In the genomic region with DNA sequence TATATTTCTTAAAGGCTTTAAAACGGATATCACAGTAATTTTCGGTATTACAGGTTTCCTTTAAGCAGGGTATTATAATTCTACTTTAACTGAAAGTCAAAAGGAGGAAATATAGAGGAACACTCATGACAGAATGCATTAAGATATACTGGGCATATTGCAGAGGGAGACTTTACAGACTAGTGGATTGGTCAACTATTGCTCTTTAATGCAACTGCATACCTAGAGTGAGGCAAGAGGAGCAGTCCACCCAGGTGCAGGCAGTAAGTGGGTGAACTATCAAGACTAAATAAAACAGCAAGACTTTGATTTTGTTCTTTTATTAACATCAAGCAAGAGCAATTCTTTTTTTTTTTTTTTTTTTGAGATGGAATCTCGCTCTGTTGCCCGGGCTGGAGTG, we compare ENCODE assay signal across 16 cellular contexts.
"Had no signal": no experiment of that assay in that cellular context is flagged by ENCODE, and none has a peak within 500 bp of the region (broad histone marks: within the 10 kb centered on the region; RNA-seq: fewer than 3 reads in every experiment).

No MANE protein-coding gene starts in this region.

- ATAC-seq: body of pancreas; pancreas; psoas muscle; stimulated activated naive CD8-positive, alpha-beta T cell treated with anti-CD3 and anti-CD28 coated beads, Interleukin-15, Interleukin-2, amounts not matched to agents 100 U/mL and 50 U/mL, for 24 hours; upper lobe of right lung had no signal

- H3K4me3 Mint-ChIP-seq: activated CD4-positive, alpha-beta memory T cell treated with anti-CD3 and anti-CD28 coated beads, Interleukin-2, amount 10 ng/mL, durations not matched to agents 7 days and 5 days; activated naive CD4-positive, alpha-beta T cell treated with anti-CD3 and anti-CD28 coated beads, Interleukin-2, amount 10 ng/mL, durations not matched to agents 7 days and 5 days; nephron had no signal

- DNase-seq: activated CD4-positive, alpha-beta memory T cell treated with anti-CD3 and anti-CD28 coated beads, Interleukin-2, amount 10 ng/mL, durations not matched to agents 7 days and 5 days; activated CD4-positive, alpha-beta T cell treated with anti-CD3 and anti-CD28 coated beads for 4 hours; activated CD4-positive, CD25-positive, alpha-beta regulatory T cell; activated effector memory CD4-positive, alpha-beta T cell treated with anti-CD3 and anti-CD28 coated beads, Interleukin-2, amount 50 U/mL, for 16 hours; activated naive CD4-positive, alpha-beta T cell treated with anti-CD3 and anti-CD28 coated beads, Interleukin-2, amount 10 ng/mL, durations not matched to agents 7 days and 5 days; anterior cingulate cortex; body of pancreas; kidney; pancreas; psoas muscle; spleen; stimulated activated CD4-positive, alpha-beta T cell treated with anti-CD3 and anti-CD28 coated beads, Interleukin-4, amount 100 ng/mL, for 24 hours; stimulated activated naive CD8-positive, alpha-beta T cell treated with anti-CD3 and anti-CD28 coated beads, Interleukin-15, Interleukin-2, amounts not matched to agents 100 U/mL and 50 U/mL, for 24 hours; T-helper 9 cell; upper lobe of right lung had no signal

- H3K9me3 Mint-ChIP-seq: activated CD4-positive, alpha-beta memory T cell treated with anti-CD3 and anti-CD28 coated beads, Interleukin-2, amount 10 ng/mL, durations not matched to agents 7 days and 5 days; activated naive CD4-positive, alpha-beta T cell treated with anti-CD3 and anti-CD28 coated beads, Interleukin-2, amount 10 ng/mL, durations not matched to agents 7 days and 5 days; nephron had no signal

- H3K27me3 Mint-ChIP-seq: activated CD4-positive, alpha-beta memory T cell treated with anti-CD3 and anti-CD28 coated beads, Interleukin-2, amount 10 ng/mL, durations not matched to agents 7 days and 5 days; activated naive CD4-positive, alpha-beta T cell treated with anti-CD3 and anti-CD28 coated beads, Interleukin-2, amount 10 ng/mL, durations not matched to agents 7 days and 5 days had no signal

- H3K27ac Mint-ChIP-seq: activated CD4-positive, alpha-beta memory T cell treated with anti-CD3 and anti-CD28 coated beads, Interleukin-2, amount 10 ng/mL, durations not matched to agents 7 days and 5 days; activated naive CD4-positive, alpha-beta T cell treated with anti-CD3 and anti-CD28 coated beads, Interleukin-2, amount 10 ng/mL, durations not matched to agents 7 days and 5 days had no signal
